In the genomic region with DNA sequence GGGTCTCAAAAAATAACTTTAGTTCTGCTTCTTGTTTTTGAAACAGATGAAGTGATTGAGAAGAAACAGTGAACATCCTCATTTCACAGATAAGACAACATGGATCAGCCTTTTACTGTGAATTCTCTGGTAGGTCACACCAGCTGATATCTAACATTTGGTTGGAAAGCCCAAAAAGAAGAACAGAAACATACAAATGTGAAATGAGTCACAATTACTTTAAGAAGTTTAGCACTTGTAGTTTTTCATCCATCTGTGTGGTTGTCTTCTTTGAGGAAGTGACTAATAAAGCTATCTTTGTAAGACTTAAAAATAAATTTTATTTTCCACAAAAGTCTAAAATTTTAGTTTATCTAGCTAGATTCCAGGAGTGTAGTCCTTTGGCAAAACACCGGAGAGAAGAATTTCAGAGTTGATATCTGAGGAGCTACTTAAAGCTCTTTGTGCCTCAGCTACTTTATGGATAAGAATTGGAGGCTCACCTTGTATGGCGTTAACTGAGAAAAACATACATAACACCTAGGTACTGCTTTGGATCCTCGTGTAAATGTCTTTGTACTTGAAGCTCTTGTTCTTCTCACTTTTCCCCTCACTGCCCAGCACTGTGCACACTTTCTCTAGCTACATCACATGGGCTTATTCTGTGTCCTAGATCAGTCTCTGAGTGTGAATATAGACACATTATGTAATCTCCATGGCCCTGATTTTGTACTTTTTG, we compare ENCODE assay signal across 3 cellular contexts.
TF ChIP-seq lines count a peak whose summit lies in the region.

No MANE protein-coding gene starts in this region.

TF ChIP-seq in SK-N-SH, 30 proteins besides CTCF, POLR2A, EP300 and RAD21:
- peak; percentile 54; the same call in 1 of the 2 replicates for TF ChIP-seq FOSL2 (IDR thresholded peaks at IDR 0.05; ENCODE audit: borderline replicate concordance, low read depth)
- no peak for TF ChIP-seq MXI1 (IDR thresholded peaks at IDR 0.05; ENCODE audit: low read depth, low read length)
- TF ChIP-seq, protein P1, sequence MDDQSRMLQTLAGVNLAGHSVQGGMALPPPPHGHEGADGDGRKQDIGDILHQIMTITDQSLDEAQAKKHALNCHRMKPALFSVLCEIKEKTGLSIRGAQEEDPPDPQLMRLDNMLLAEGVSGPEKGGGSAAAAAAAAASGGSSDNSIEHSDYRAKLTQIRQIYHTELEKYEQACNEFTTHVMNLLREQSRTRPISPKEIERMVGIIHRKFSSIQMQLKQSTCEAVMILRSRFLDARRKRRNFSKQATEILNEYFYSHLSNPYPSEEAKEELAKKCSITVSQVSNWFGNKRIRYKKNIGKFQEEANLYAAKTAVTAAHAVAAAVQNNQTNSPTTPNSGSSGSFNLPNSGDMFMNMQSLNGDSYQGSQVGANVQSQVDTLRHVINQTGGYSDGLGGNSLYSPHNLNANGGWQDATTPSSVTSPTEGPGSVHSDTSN (IDR thresholded peaks at IDR 0.05) = peak; percentile 57; the same call in 1 of the 2 replicates
- TF ChIP-seq MEF2A (IDR thresholded peaks at IDR 0.05; ENCODE audit: borderline replicate concordance, low read depth) = 0 out of 2 replicates have a peak, but pooled peaks have one; percentile 28
- TF ChIP-seq TCF12 (IDR thresholded peaks at IDR 0.05) = peak; percentile 59

TF ChIP-seq in SK-N-SH treated with all-trans-retinoic acid at 6 μM for 48 hours, 23 proteins besides CTCF, POLR2A, EP300 and RAD21:
- TF ChIP-seq ZNF565 (CRISPR knock-in tag; conservative IDR thresholded peaks at IDR 0.05; ENCODE audit: low read depth) = no peak
- TF ChIP-seq RARB (CRISPR knock-in tag; IDR thresholded peaks at IDR 0.05) = no peak
- no peak for TF ChIP-seq ZNF70 (CRISPR knock-in tag; IDR thresholded peaks at IDR 0.05)
- no peak for TF ChIP-seq ZNF8 (CRISPR knock-in tag; IDR thresholded peaks at IDR 0.05)
- no peak for TF ChIP-seq OSR1 (CRISPR knock-in tag; IDR thresholded peaks at IDR 0.05)
- TF ChIP-seq, protein P2, sequence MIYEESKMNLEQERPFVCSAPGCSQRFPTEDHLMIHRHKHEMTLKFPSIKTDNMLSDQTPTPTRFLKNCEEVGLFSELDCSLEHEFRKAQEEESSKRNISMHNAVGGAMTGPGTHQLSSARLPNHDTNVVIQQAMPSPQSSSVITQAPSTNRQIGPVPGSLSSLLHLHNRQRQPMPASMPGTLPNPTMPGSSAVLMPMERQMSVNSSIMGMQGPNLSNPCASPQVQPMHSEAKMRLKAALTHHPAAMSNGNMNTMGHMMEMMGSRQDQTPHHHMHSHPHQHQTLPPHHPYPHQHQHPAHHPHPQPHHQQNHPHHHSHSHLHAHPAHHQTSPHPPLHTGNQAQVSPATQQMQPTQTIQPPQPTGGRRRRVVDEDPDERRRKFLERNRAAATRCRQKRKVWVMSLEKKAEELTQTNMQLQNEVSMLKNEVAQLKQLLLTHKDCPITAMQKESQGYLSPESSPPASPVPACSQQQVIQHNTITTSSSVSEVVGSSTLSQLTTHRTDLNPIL (CRISPR knock-in tag; IDR thresholded peaks at IDR 0.05; ENCODE audit: low read depth) = no peak
- TF ChIP-seq, protein P3, sequence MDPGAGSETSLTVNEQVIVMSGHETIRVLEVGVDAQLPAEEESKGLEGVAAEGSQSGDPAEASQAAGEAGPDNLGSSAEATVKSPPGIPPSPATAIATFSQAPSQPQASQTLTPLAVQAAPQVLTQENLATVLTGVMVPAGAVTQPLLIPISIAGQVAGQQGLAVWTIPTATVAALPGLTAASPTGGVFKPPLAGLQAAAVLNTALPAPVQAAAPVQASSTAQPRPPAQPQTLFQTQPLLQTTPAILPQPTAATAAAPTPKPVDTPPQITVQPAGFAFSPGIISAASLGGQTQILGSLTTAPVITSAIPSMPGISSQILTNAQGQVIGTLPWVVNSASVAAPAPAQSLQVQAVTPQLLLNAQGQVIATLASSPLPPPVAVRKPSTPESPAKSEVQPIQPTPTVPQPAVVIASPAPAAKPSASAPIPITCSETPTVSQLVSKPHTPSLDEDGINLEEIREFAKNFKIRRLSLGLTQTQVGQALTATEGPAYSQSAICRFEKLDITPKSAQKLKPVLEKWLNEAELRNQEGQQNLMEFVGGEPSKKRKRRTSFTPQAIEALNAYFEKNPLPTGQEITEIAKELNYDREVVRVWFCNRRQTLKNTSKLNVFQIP (CRISPR knock-in tag; IDR thresholded peaks at IDR 0.05; ENCODE audit: borderline replicate concordance, low read depth) = no peak
- no peak for TF ChIP-seq ARNTL (CRISPR knock-in tag; IDR thresholded peaks at IDR 0.05; ENCODE audit: borderline replicate concordance, low read depth)

TF ChIP-seq in HepG2, 621 proteins besides CTCF, POLR2A, EP300 and RAD21 (continues in another document):
- TF ChIP-seq, protein P4, sequence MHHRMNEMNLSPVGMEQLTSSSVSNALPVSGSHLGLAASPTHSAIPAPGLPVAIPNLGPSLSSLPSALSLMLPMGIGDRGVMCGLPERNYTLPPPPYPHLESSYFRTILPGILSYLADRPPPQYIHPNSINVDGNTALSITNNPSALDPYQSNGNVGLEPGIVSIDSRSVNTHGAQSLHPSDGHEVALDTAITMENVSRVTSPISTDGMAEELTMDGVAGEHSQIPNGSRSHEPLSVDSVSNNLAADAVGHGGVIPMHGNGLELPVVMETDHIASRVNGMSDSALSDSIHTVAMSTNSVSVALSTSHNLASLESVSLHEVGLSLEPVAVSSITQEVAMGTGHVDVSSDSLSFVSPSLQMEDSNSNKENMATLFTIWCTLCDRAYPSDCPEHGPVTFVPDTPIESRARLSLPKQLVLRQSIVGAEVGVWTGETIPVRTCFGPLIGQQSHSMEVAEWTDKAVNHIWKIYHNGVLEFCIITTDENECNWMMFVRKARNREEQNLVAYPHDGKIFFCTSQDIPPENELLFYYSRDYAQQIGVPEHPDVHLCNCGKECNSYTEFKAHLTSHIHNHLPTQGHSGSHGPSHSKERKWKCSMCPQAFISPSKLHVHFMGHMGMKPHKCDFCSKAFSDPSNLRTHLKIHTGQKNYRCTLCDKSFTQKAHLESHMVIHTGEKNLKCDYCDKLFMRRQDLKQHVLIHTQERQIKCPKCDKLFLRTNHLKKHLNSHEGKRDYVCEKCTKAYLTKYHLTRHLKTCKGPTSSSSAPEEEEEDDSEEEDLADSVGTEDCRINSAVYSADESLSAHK (CRISPR knock-in tag; IDR thresholded peaks at IDR 0.05; ENCODE audit: borderline replicate concordance) = no peak
- TF ChIP-seq SNAPC2 (CRISPR knock-in tag; IDR thresholded peaks at IDR 0.05) (no peak), HMGA1 (CRISPR knock-in tag; conservative IDR thresholded peaks at IDR 0.05) (no peak), ZNF788 (CRISPR knock-in tag; IDR thresholded peaks at IDR 0.05; ENCODE audit: borderline replicate concordance) (no peak), NAIF1 (CRISPR knock-in tag; IDR thresholded peaks at IDR 0.05; ENCODE audit: borderline replicate concordance) (no peak), MXI1 (IDR thresholded peaks at IDR 0.05; ENCODE audit: borderline replicate concordance, low read depth, low read length) (no peak), ZNF296 (CRISPR knock-in tag; conservative IDR thresholded peaks at IDR 0.05) (no peak), ZMYM2 (CRISPR knock-in tag; IDR thresholded peaks at IDR 0.05) (no peak), MATR3 (CRISPR knock-in tag; IDR thresholded peaks at IDR 0.05) (no peak), GZF1 (CRISPR knock-in tag; IDR thresholded peaks at IDR 0.05) (no peak), ZBTB1 (CRISPR knock-in tag; IDR thresholded peaks at IDR 0.05; ENCODE audit: borderline replicate concordance) (no peak), POLR2G (IDR thresholded peaks at IDR 0.05; ENCODE audit: low read depth, low read length) (no peak)
- TF ChIP-seq, protein P5, sequence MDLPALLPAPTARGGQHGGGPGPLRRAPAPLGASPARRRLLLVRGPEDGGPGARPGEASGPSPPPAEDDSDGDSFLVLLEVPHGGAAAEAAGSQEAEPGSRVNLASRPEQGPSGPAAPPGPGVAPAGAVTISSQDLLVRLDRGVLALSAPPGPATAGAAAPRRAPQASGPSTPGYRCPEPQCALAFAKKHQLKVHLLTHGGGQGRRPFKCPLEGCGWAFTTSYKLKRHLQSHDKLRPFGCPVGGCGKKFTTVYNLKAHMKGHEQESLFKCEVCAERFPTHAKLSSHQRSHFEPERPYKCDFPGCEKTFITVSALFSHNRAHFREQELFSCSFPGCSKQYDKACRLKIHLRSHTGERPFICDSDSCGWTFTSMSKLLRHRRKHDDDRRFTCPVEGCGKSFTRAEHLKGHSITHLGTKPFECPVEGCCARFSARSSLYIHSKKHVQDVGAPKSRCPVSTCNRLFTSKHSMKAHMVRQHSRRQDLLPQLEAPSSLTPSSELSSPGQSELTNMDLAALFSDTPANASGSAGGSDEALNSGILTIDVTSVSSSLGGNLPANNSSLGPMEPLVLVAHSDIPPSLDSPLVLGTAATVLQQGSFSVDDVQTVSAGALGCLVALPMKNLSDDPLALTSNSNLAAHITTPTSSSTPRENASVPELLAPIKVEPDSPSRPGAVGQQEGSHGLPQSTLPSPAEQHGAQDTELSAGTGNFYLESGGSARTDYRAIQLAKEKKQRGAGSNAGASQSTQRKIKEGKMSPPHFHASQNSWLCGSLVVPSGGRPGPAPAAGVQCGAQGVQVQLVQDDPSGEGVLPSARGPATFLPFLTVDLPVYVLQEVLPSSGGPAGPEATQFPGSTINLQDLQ (CRISPR knock-in tag; IDR thresholded peaks at IDR 0.05) = no peak
- TF ChIP-seq, protein P6, sequence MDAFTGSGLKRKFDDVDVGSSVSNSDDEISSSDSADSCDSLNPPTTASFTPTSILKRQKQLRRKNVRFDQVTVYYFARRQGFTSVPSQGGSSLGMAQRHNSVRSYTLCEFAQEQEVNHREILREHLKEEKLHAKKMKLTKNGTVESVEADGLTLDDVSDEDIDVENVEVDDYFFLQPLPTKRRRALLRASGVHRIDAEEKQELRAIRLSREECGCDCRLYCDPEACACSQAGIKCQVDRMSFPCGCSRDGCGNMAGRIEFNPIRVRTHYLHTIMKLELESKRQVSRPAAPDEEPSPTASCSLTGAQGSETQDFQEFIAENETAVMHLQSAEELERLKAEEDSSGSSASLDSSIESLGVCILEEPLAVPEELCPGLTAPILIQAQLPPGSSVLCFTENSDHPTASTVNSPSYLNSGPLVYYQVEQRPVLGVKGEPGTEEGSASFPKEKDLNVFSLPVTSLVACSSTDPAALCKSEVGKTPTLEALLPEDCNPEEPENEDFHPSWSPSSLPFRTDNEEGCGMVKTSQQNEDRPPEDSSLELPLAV (CRISPR knock-in tag; conservative IDR thresholded peaks at IDR 0.05; ENCODE audit: low read depth) = no peak
- TF ChIP-seq, protein P7, sequence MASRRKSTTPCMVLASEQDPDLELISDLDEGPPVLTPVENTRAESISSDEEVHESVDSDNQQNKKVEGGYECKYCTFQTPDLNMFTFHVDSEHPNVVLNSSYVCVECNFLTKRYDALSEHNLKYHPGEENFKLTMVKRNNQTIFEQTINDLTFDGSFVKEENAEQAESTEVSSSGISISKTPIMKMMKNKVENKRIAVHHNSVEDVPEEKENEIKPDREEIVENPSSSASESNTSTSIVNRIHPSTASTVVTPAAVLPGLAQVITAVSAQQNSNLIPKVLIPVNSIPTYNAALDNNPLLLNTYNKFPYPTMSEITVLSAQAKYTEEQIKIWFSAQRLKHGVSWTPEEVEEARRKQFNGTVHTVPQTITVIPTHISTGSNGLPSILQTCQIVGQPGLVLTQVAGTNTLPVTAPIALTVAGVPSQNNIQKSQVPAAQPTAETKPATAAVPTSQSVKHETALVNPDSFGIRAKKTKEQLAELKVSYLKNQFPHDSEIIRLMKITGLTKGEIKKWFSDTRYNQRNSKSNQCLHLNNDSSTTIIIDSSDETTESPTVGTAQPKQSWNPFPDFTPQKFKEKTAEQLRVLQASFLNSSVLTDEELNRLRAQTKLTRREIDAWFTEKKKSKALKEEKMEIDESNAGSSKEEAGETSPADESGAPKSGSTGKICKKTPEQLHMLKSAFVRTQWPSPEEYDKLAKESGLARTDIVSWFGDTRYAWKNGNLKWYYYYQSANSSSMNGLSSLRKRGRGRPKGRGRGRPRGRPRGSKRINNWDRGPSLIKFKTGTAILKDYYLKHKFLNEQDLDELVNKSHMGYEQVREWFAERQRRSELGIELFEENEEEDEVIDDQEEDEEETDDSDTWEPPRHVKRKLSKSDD (CRISPR knock-in tag; IDR thresholded peaks at IDR 0.05; ENCODE audit: low read depth) = no peak
- TF ChIP-seq, protein P8, sequence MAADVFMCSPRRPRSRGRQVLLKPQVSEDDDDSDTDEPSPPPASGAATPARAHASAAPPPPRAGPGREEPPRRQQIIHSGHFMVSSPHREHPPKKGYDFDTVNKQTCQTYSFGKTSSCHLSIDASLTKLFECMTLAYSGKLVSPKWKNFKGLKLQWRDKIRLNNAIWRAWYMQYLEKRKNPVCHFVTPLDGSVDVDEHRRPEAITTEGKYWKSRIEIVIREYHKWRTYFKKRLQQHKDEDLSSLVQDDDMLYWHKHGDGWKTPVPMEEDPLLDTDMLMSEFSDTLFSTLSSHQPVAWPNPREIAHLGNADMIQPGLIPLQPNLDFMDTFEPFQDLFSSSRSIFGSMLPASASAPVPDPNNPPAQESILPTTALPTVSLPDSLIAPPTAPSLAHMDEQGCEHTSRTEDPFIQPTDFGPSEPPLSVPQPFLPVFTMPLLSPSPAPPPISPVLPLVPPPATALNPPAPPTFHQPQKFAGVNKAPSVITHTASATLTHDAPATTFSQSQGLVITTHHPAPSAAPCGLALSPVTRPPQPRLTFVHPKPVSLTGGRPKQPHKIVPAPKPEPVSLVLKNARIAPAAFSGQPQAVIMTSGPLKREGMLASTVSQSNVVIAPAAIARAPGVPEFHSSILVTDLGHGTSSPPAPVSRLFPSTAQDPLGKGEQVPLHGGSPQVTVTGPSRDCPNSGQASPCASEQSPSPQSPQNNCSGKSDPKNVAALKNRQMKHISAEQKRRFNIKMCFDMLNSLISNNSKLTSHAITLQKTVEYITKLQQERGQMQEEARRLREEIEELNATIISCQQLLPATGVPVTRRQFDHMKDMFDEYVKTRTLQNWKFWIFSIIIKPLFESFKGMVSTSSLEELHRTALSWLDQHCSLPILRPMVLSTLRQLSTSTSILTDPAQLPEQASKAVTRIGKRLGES (CRISPR knock-in tag; IDR thresholded peaks at IDR 0.05; ENCODE audit: borderline replicate concordance) = no peak
- TF ChIP-seq, protein P9, sequence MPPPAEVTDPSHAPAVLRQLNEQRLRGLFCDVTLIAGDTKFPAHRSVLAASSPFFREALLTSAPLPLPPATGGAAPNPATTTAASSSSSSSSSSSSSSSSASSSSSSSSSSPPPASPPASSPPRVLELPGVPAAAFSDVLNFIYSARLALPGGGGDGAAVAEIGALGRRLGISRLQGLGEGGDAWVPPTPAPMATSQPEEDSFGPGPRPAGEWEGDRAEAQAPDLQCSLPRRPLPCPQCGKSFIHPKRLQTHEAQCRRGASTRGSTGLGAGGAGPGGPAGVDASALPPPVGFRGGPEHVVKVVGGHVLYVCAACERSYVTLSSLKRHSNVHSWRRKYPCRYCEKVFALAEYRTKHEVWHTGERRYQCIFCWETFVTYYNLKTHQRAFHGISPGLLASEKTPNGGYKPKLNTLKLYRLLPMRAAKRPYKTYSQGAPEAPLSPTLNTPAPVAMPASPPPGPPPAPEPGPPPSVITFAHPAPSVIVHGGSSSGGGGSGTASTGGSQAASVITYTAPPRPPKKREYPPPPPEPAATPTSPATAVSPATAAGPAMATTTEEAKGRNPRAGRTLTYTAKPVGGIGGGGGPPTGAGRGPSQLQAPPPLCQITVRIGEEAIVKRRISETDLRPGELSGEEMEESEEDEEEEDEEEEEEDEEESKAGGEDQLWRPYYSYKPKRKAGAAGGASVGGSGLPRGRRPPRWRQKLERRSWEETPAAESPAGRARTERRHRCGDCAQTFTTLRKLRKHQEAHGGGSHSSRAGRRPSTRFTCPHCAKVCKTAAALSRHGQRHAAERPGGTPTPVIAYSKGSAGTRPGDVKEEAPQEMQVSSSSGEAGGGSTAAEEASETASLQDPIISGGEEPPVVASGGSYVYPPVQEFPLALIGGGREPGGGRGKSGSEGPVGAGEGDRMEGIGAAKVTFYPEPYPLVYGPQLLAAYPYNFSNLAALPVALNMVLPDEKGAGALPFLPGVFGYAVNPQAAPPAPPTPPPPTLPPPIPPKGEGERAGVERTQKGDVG (CRISPR knock-in tag; IDR thresholded peaks at IDR 0.05; ENCODE audit: borderline replicate concordance) = no peak
